ENCODE assay signal across 9 cellular contexts in genomic region chr3:117553461-117553860, GRCh38.
DNase-seq lines count a peak whose midpoint lies in the region; ATAC-seq and TF ChIP-seq lines count a peak whose summit lies in the region.
"Had no signal": no experiment of that assay in that cellular context is flagged by ENCODE, and none has a peak within 500 bp of the region (broad histone marks: within the 10 kb centered on the region; RNA-seq: fewer than 3 reads in every experiment).

No MANE protein-coding gene starts in this region.

- TF ChIP-seq CTCF in AG10803 (conservative IDR thresholded peaks at IDR 0.05; ENCODE audit: low read length) (no peak), brain microvascular endothelial cell (IDR thresholded peaks at IDR 0.05; ENCODE audit: low read depth, low read length, missing control alignments) (no peak), GM20000 (IDR thresholded peaks at IDR 0.05; ENCODE audit: extremely low read depth, missing control alignments) (no peak)

- H3K27ac ChIP-seq in brain microvascular endothelial cell, result no peak overlapping the region

- DNase-seq in AG10803 (ENCODE audit: low read depth) (peak; percentile 9), brain microvascular endothelial cell (peak; percentile 13), GM20000 (ENCODE audit: low spot score) (no peak), SW 1271 (lab: John Stamatoyannopoulos, UW) (no peak), head of caudate nucleus (no peak)
- DNase-seq in activated CD4-positive, alpha-beta T cell treated with anti-CD3 and anti-CD28 coated beads for 1 hour, result no peak
- DNase-seq: KBM-7 had no signal

- no peaks in the 10 kb centered on the region for H3K27me3 ChIP-seq in brain microvascular endothelial cell (replicated peaks)

- no peaks in the 10 kb centered on the region for H3K36me3 ChIP-seq in brain microvascular endothelial cell (replicated peaks)

- in situ Hi-C loops in brain microvascular endothelial cell (cut with HindIII; ENCODE audit: low pct_ligation_motif_present, low sequenced_read_pairs), result no loop called here

- H3K4me3 ChIP-seq in AG10803 (ENCODE audit: low read length) (no peak overlapping the region), brain microvascular endothelial cell (ENCODE audit: low read depth, low read length) (no peak overlapping the region)

- intact Hi-C loops in head of caudate nucleus (cut with DNase I), result no loop called here

- peak; percentile 98 for ATAC-seq in GM19463 (IDR thresholded peaks at IDR 0.05; ENCODE audit: unreplicated experiment)
- ATAC-seq in HG03139 (IDR thresholded peaks at IDR 0.05; ENCODE audit: unreplicated experiment), result peak; percentile 91

Comparison
In these comparisons a context has a peak if more than half of its experiments do, and no peak if none do; other contexts are left out.
1. DNase-seq: peak in AG10803 (single experiment) and brain microvascular endothelial cell (single experiment); none in GM20000 (single experiment), SW 1271 (0 of 2), activated CD4-positive, alpha-beta T cell treated with anti-CD3 and anti-CD28 coated beads for 1 hour (single experiment) and head of caudate nucleus (0 of 42).